Comparison of ENCODE assay signal across 28 cellular contexts in genomic region chr5:109252731-109253130, GRCh38.
"Had no signal": no experiment of that assay in that cellular context is flagged by ENCODE, and none has a peak within 500 bp of the region (broad histone marks: within the 10 kb centered on the region; RNA-seq: fewer than 3 reads in every experiment).

No MANE protein-coding gene starts in this region.

- DNase-seq: activated B cell treated with CpG ODN at 0.5 μM for 24 hours; activated CD4-positive, alpha-beta T cell treated with anti-CD3 and anti-CD28 coated beads for 48 hours; activated CD4-positive, alpha-beta T cell treated with anti-CD3 and anti-CD28 coated beads, Interleukin-2, amount 50 U/mL, for 1 hour; activated CD4-positive, alpha-beta T cell treated with anti-CD3 and anti-CD28 coated beads, Interleukin-2, amount 50 U/mL, for 48 hours; activated CD8-positive, alpha-beta memory T cell treated with anti-CD3 and anti-CD28 coated beads for 24 hours; activated CD8-positive, alpha-beta T cell treated with anti-CD3 and anti-CD28 coated beads for 36 hours; activated effector memory CD4-positive, alpha-beta T cell treated with Interleukin-2 at 50 U/mL for 16 hours; activated gamma-delta T cell treated with Interleukin-2 at 50 U/mL for 16 hours; activated naive CD4-positive, alpha-beta T cell treated with anti-CD3 and anti-CD28 coated beads, Interleukin-2, amount 50 U/mL, for 16 hours; activated naive CD4-positive, alpha-beta T cell treated with Interleukin-2 at 50 U/mL for 16 hours; activated T-cell treated with anti-CD3 and anti-CD28 coated beads, Interleukin-2, amount 50 U/mL, for 4 hours; central memory CD4-positive, alpha-beta T cell; cerebellar nuclear complex; colonic mucosa; effector CD8-positive, alpha-beta T cell; foreskin keratinocyte; gastrocnemius medialis; glutamatergic neuron; T-helper 1 cell; T-helper 17 cell; T1000; WERI-Rb-1 had no signal

- H3K36me3 ChIP-seq: ascending aorta, breast epithelium, cardiac muscle cell, colonic mucosa, gastrocnemius medialis, WERI-Rb-1 had no signal

- H3K27ac ChIP-seq: ascending aorta, breast epithelium, cardiac muscle cell, colonic mucosa, foreskin keratinocyte, gastrocnemius medialis, WERI-Rb-1 had no signal

- H3K9me3 ChIP-seq: ascending aorta, breast epithelium, colonic mucosa, gastrocnemius medialis had no signal

- H3K27me3 ChIP-seq: ascending aorta, breast epithelium, cardiac muscle cell, colonic mucosa, gastrocnemius medialis had no signal

- H3K4me1 ChIP-seq: ascending aorta, breast epithelium, colonic mucosa, foreskin keratinocyte had no signal

- H3K4me3 ChIP-seq: ascending aorta, breast epithelium, cardiac muscle cell, colonic mucosa, gastrocnemius medialis had no signal

- ATAC-seq: activated CD4-positive, CD25-positive, alpha-beta regulatory T cell treated with anti-CD3 and anti-CD28 coated beads, Interleukin-2, amount 50 U/mL, for 24 hours; activated CD8-positive, alpha-beta T cell treated with anti-CD3 and anti-CD28 coated beads for 36 hours; activated T-cell treated with anti-CD3 and anti-CD28 coated beads, Interleukin-2, amount 50 U/mL, for 4 hours; activated T-helper 17 cell treated with anti-CD3 and anti-CD28 coated beads, Interleukin-2, amount 50 U/mL, for 72 hours; esophagus mucosa; gastrocnemius medialis; T-helper 17 cell had no signal
